ENCODE assay signal across 11 cellular contexts in genomic region chr14:32010561-32011188, GRCh38.
DNase-seq lines count a peak whose midpoint lies in the region; ATAC-seq and TF ChIP-seq lines count a peak whose summit lies in the region.
"Had no signal": no experiment of that assay in that cellular context is flagged by ENCODE, and none has a peak within 500 bp of the region (broad histone marks: within the 10 kb centered on the region; RNA-seq: fewer than 3 reads in every experiment).

No MANE protein-coding gene starts in this region.

- H3K27ac ChIP-seq in fibroblast of lung (ENCODE audit: insufficient read depth, low read length) = no peak overlapping the region

- DNase-seq in activated naive CD8-positive, alpha-beta T cell treated with anti-CD3 and anti-CD28 coated beads, Interleukin-2, amount 50 U/mL, for 24 hours = no peak
- no peak for DNase-seq in activated naive CD8-positive, alpha-beta T cell treated with anti-CD3 and anti-CD28 coated beads for 36 hours
- peak; percentile 82 for DNase-seq in RKO (ENCODE audit: low spot score)
- peak; percentile 44 to 74 for DNase-seq in fibroblast of lung (ENCODE audit: low read depth in 2 of 2)
- no peak for DNase-seq in stimulated activated effector memory CD8-positive, alpha-beta T cell treated with anti-CD3 and anti-CD28 coated beads, Interleukin-12 subunit alpha, Interleukin-12 subunit beta, amount 100 ng/mL, for 72 hours (ENCODE audit: low spot score in 2 of 2)
- no peak for DNase-seq in GF-D8 (lab: John Stamatoyannopoulos, UW)
- no peak for DNase-seq in T-cell
- DNase-seq in GM13976 (ENCODE audit: low spot score) = no peak
- DNase-seq: activated CD8-positive, alpha-beta T cell treated with anti-CD3 and anti-CD28 coated beads for 36 hours; left ventricle myocardium superior; NCI-H1930 had no signal

- peak; percentile 57 for ATAC-seq in activated naive CD8-positive, alpha-beta T cell treated with anti-CD3 and anti-CD28 coated beads, Interleukin-2, amount 50 U/mL, for 24 hours
- ATAC-seq in stimulated activated effector memory CD8-positive, alpha-beta T cell treated with anti-CD3 and anti-CD28 coated beads, Interleukin-12 subunit alpha, Interleukin-12 subunit beta, amount 100 ng/mL, for 72 hours = peak; percentile 33
- ATAC-seq in T-cell (replicated peaks in 1 of 4) = no peak
- ATAC-seq: activated CD8-positive, alpha-beta T cell treated with anti-CD3 and anti-CD28 coated beads for 36 hours; left ventricle myocardium superior had no signal

- no peak overlapping the region for H3K4me3 ChIP-seq in fibroblast of lung (replicated peaks in 1 of 4; ENCODE audit: control extremely low read depth in 1 of 4, insufficient read depth in 1 of 4, low read depth in 3 of 4, low read length in 4 of 4)

- no peak overlapping the region for H2AFZ ChIP-seq in fibroblast of lung (ENCODE audit: low read length)

- in situ Hi-C loops in GM13976 (cut with MboI; ENCODE audit: low sequenced_read_pairs, unreplicated experiment) = no loop called here

- peaks cover 3% of the 10 kb centered on the region for H3K4me1 ChIP-seq in fibroblast of lung (ENCODE audit: control insufficient read depth, extremely low read depth, insufficient read depth, low read length)

- H3K4me1 Mint-ChIP-seq in activated naive CD8-positive, alpha-beta T cell treated with anti-CD3 and anti-CD28 coated beads, Interleukin-2, amount 50 U/mL, for 24 hours = peaks cover 6% of the 10 kb centered on the region
- H3K4me1 Mint-ChIP-seq in activated naive CD8-positive, alpha-beta T cell treated with anti-CD3 and anti-CD28 coated beads for 36 hours = no peaks in the 10 kb centered on the region
- peaks cover 6% of the 10 kb centered on the region for H3K4me1 Mint-ChIP-seq in stimulated activated effector memory CD8-positive, alpha-beta T cell treated with anti-CD3 and anti-CD28 coated beads, Interleukin-12 subunit alpha, Interleukin-12 subunit beta, amount 100 ng/mL, for 72 hours
- H3K4me1 Mint-ChIP-seq in T-cell = no peaks in the 10 kb centered on the region

- H3K9me3 ChIP-seq in fibroblast of lung (ENCODE audit: control insufficient read depth, insufficient read depth, low read depth, low read length) = no peaks in the 10 kb centered on the region

- no peaks in the 10 kb centered on the region for H3K9me3 Mint-ChIP-seq in activated naive CD8-positive, alpha-beta T cell treated with anti-CD3 and anti-CD28 coated beads, Interleukin-2, amount 50 U/mL, for 24 hours
- no peaks in the 10 kb centered on the region for H3K9me3 Mint-ChIP-seq in activated naive CD8-positive, alpha-beta T cell treated with anti-CD3 and anti-CD28 coated beads for 36 hours
- H3K9me3 Mint-ChIP-seq in stimulated activated effector memory CD8-positive, alpha-beta T cell treated with anti-CD3 and anti-CD28 coated beads, Interleukin-12 subunit alpha, Interleukin-12 subunit beta, amount 100 ng/mL, for 72 hours = no peaks in the 10 kb centered on the region
- H3K9me3 Mint-ChIP-seq in T-cell = no peaks in the 10 kb centered on the region
- H3K9me3 Mint-ChIP-seq: activated CD8-positive, alpha-beta T cell treated with anti-CD3 and anti-CD28 coated beads for 36 hours had no signal

- peaks cover 3% of the 10 kb centered on the region for H3K27me3 Mint-ChIP-seq in activated naive CD8-positive, alpha-beta T cell treated with anti-CD3 and anti-CD28 coated beads, Interleukin-2, amount 50 U/mL, for 24 hours
- H3K27me3 Mint-ChIP-seq in activated naive CD8-positive, alpha-beta T cell treated with anti-CD3 and anti-CD28 coated beads for 36 hours = peaks cover 6% of the 10 kb centered on the region
- peaks cover 5 to 20% of the 10 kb centered on the region in 2 donors for H3K27me3 Mint-ChIP-seq in T-cell

- H3K36me3 ChIP-seq in fibroblast of lung (ENCODE audit: control insufficient read depth, insufficient read depth, low read length) = no peaks in the 10 kb centered on the region

- no peaks in the 10 kb centered on the region for H4K20me1 ChIP-seq in fibroblast of lung (ENCODE audit: control insufficient read depth, extremely low read depth, insufficient read depth, low read length)

- CTCF ChIA-PET in T-cell (lab: Charles Lee) = no interaction called here

- H3K4me2 ChIP-seq in fibroblast of lung (ENCODE audit: extremely low read depth, insufficient read depth, low read length) = no peak overlapping the region

- POLR2A ChIA-PET in T-cell (lab: Charles Lee) = no interaction called here

- no peaks in the 10 kb centered on the region for H3K36me3 Mint-ChIP-seq in activated naive CD8-positive, alpha-beta T cell treated with anti-CD3 and anti-CD28 coated beads, Interleukin-2, amount 50 U/mL, for 24 hours (ENCODE audit: low read depth)
- H3K36me3 Mint-ChIP-seq in activated naive CD8-positive, alpha-beta T cell treated with anti-CD3 and anti-CD28 coated beads for 36 hours = no peaks in the 10 kb centered on the region
- no peaks in the 10 kb centered on the region for H3K36me3 Mint-ChIP-seq in stimulated activated effector memory CD8-positive, alpha-beta T cell treated with anti-CD3 and anti-CD28 coated beads, Interleukin-12 subunit alpha, Interleukin-12 subunit beta, amount 100 ng/mL, for 72 hours
- H3K36me3 Mint-ChIP-seq in T-cell = no peaks in the 10 kb centered on the region

- H3K9ac ChIP-seq in fibroblast of lung (ENCODE audit: insufficient read depth, low read length) = no peak overlapping the region

- no peak overlapping the region for H3K4me3 Mint-ChIP-seq in activated naive CD8-positive, alpha-beta T cell treated with anti-CD3 and anti-CD28 coated beads, Interleukin-2, amount 50 U/mL, for 24 hours
- H3K4me3 Mint-ChIP-seq in activated naive CD8-positive, alpha-beta T cell treated with anti-CD3 and anti-CD28 coated beads for 36 hours = no peak overlapping the region
- H3K4me3 Mint-ChIP-seq in stimulated activated effector memory CD8-positive, alpha-beta T cell treated with anti-CD3 and anti-CD28 coated beads, Interleukin-12 subunit alpha, Interleukin-12 subunit beta, amount 100 ng/mL, for 72 hours = no peak overlapping the region
- no peak overlapping the region for H3K4me3 Mint-ChIP-seq in T-cell
- H3K4me3 Mint-ChIP-seq: activated CD8-positive, alpha-beta T cell treated with anti-CD3 and anti-CD28 coated beads for 36 hours had no signal

- H3K79me2 ChIP-seq in fibroblast of lung (ENCODE audit: control insufficient read depth, insufficient read depth, low read length) = no peaks in the 10 kb centered on the region

- H3K27me3 ChIP-seq in fibroblast of lung (ENCODE audit: control insufficient read depth, insufficient read depth, low read length) = no peaks in the 10 kb centered on the region

- no peak overlapping the region for H3K27ac Mint-ChIP-seq in activated naive CD8-positive, alpha-beta T cell treated with anti-CD3 and anti-CD28 coated beads, Interleukin-2, amount 50 U/mL, for 24 hours
- H3K27ac Mint-ChIP-seq in activated naive CD8-positive, alpha-beta T cell treated with anti-CD3 and anti-CD28 coated beads for 36 hours = no peak overlapping the region
- H3K27ac Mint-ChIP-seq in stimulated activated effector memory CD8-positive, alpha-beta T cell treated with anti-CD3 and anti-CD28 coated beads, Interleukin-12 subunit alpha, Interleukin-12 subunit beta, amount 100 ng/mL, for 72 hours = no peak overlapping the region
- H3K27ac Mint-ChIP-seq in T-cell = no peak overlapping the region
- H3K27ac Mint-ChIP-seq: activated CD8-positive, alpha-beta T cell treated with anti-CD3 and anti-CD28 coated beads for 36 hours had no signal

- no peak for TF ChIP-seq CTCF in fibroblast of lung (conservative IDR thresholded peaks at IDR 0.05 in 1 of 2, IDR thresholded peaks at IDR 0.05 in 1 of 2; ENCODE audit: low read depth in 1 of 2, low read length in 2 of 2)
- no peak for TF ChIP-seq CTCF in GM13976 (IDR thresholded peaks at IDR 0.05; ENCODE audit: borderline replicate concordance, control extremely low read depth, extremely low read depth, insufficient read depth, missing control alignments)

Comparison
In these comparisons a context has a peak if more than half of its experiments do, and no peak if none do; other contexts are left out.
1. ATAC-seq: peak in activated naive CD8-positive, alpha-beta T cell treated with anti-CD3 and anti-CD28 coated beads, Interleukin-2, amount 50 U/mL, for 24 hours (single experiment) and stimulated activated effector memory CD8-positive, alpha-beta T cell treated with anti-CD3 and anti-CD28 coated beads, Interleukin-12 subunit alpha, Interleukin-12 subunit beta, amount 100 ng/mL, for 72 hours (single experiment); none in T-cell (0 of 4).
2. DNase-seq: peak in RKO (single experiment) and fibroblast of lung (2 of 2); none in activated naive CD8-positive, alpha-beta T cell treated with anti-CD3 and anti-CD28 coated beads, Interleukin-2, amount 50 U/mL, for 24 hours (single experiment), activated naive CD8-positive, alpha-beta T cell treated with anti-CD3 and anti-CD28 coated beads for 36 hours (single experiment), stimulated activated effector memory CD8-positive, alpha-beta T cell treated with anti-CD3 and anti-CD28 coated beads, Interleukin-12 subunit alpha, Interleukin-12 subunit beta, amount 100 ng/mL, for 72 hours (0 of 2), GF-D8 (single experiment), T-cell (0 of 34) and GM13976 (single experiment).